Comparison of ENCODE assay signal across 7 cellular contexts in the genomic region with DNA sequence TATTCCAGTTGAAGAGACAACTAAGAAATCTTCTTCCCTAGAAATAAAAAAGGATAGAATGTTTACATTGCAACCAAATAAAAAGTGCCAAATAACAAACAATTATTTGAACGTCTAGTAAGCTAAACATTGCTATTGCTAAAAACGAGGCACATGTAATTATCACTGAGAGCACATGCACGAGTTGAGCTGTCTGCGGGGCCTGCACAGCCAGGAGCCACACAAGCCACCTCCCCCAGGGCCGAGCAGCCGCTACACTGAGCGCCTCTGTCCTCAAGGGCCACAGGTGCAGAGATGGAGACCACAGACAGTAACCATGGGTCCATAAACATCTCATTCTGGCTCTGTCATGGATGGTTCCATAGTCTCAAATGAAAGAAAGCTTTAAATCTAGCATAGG.
"Had no signal": no experiment of that assay in that cellular context is flagged by ENCODE, and none has a peak within 500 bp of the region (broad histone marks: within the 10 kb centered on the region; RNA-seq: fewer than 3 reads in every experiment).

No MANE protein-coding gene starts in this region.

- DNase-seq: H9, HCEC 1CT, KG1 had no signal

- FAIRE-seq: H1, H54, HTR-8/SVneo had no signal

- H3K4me3 ChIP-seq: GM23338 had no signal

- ATAC-seq: GM23338 had no signal

- H3K4me2 ChIP-seq: GM23338 had no signal

- H2AFZ ChIP-seq: GM23338 had no signal
